8 cellular contexts compared by ENCODE assay signal in the genomic region with DNA sequence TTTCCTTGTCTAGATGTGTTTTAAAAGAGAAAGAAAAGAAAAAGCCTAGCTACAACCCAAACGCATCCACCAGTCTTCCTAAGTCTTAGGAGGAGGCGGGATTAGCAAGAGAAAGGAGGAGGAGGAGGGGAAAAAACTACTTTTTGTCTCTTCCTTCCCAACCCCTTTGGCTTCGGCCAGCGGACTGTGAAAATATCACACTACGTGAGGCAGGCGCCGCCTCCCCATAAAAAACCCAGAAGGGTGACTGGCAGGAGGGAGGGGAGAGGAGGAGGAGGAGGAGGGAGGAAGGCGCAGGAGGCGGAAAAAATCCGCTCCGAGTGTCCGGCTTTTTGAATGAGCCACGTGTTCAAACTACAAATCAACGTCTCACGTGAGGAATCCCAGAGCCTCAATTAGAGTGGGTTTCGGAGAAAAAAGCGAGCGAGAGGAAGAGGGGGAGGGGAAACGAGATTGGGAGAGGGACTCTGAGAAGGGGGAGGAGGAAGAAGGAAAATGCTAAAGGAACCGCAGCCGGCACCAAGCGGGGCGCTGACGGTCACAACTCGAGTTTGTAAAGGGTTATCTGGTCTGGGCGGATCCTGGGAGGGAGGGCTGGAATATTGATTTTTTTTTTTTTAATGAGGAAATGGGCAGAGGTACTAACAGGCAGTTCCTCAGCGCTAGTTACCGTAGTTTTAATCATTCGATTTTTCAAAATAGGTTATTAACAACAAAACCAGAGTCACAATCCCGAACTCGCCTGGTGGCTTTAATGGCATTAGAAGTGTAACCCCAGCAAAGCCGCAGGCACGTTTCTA. TPM values are rescaled to one million over a fixed set of nuclear protein-coding genes. Genes with fewer than 3 reads are reported as not detected.
A peak's percentile ranks its signal among the peaks of the same experiment; 100 is the strongest.
DNase-seq lines count a peak whose midpoint lies in the region; ATAC-seq, FAIRE-seq and TF ChIP-seq lines count a peak whose summit lies in the region.

IGF2BP3 (minus strand) TSS at position 202 of the 800 bp plus-strand sequence. CDS start 381 bp downstream, outside the sequence.

- DNase-seq in G401 (ENCODE audit: low spot score) (peak; percentile 79), HK-2 (ENCODE audit: unreplicated experiment) (peak; percentile 94), NCI-H774 (lab: John Stamatoyannopoulos, UW) (peak; percentile 81), iPS DF 4.7 (ENCODE audit: extremely low read depth, low spot score) (peak; percentile 86), kidney (no peak)
- DNase-seq in stimulated activated CD4-positive, alpha-beta T cell treated with anti-CD3 and anti-CD28 coated beads, Interleukin-4, amount 100 ng/mL, for 1 hour, result peak; percentile 26

- peak within 1 kb of the TSS; percentile 87 for H3K4me3 Mint-ChIP-seq in activated naive CD4-positive, alpha-beta T cell treated with anti-CD3 and anti-CD28 coated beads, Interleukin-2, amount 50 U/mL, for 24 hours

- peaks cover 2% of the 10 kb centered on the region for H3K36me3 Mint-ChIP-seq in activated naive CD4-positive, alpha-beta T cell treated with anti-CD3 and anti-CD28 coated beads, Interleukin-2, amount 50 U/mL, for 24 hours

- H3K9ac ChIP-seq in kidney (ENCODE audit: low read length in 2 of 2), result no peak within 1 kb of the TSS

- FAIRE-seq in kidney (lab: Jason Lieb, UNC), result no peak

- peaks cover 61% of the 10 kb centered on the region for H3K27me3 Mint-ChIP-seq in activated naive CD4-positive, alpha-beta T cell treated with anti-CD3 and anti-CD28 coated beads, Interleukin-2, amount 50 U/mL, for 24 hours

- no peak within 1 kb of the TSS for H3K4me3 ChIP-seq in kidney (ENCODE audit: low read length in 2 of 2)

- in situ Hi-C loops in G401 (cut with HindIII; ENCODE audit: low sequenced_read_pairs), result no loop called here

- H3K9me3 Mint-ChIP-seq in activated naive CD4-positive, alpha-beta T cell treated with anti-CD3 and anti-CD28 coated beads, Interleukin-2, amount 50 U/mL, for 24 hours, result peaks cover 10% of the 10 kb centered on the region

- peaks cover 0 to 2% of the 10 kb centered on the region in 2 donors for H3K4me1 ChIP-seq in kidney (ENCODE audit: control insufficient read depth in 1 of 2, insufficient read depth in 1 of 2, low read depth in 1 of 2, low read length in 2 of 2)

- no peak for TF ChIP-seq CTCF in kidney (IDR thresholded peaks at IDR 0.05; ENCODE audit: borderline replicate concordance, extremely low read depth, insufficient read depth)

- H3K27ac ChIP-seq in kidney (ENCODE audit: low read depth in 2 of 2, low read length in 2 of 2), result no peak within 1 kb of the TSS

- ATAC-seq in HG03108 (IDR thresholded peaks at IDR 0.05; ENCODE audit: unreplicated experiment), result no peak

- peaks cover 42% of the 10 kb centered on the region for H3K4me1 Mint-ChIP-seq in activated naive CD4-positive, alpha-beta T cell treated with anti-CD3 and anti-CD28 coated beads, Interleukin-2, amount 50 U/mL, for 24 hours

- H3K27ac Mint-ChIP-seq in activated naive CD4-positive, alpha-beta T cell treated with anti-CD3 and anti-CD28 coated beads, Interleukin-2, amount 50 U/mL, for 24 hours, result peak within 1 kb of the TSS; percentile 76

- no peaks in the 10 kb centered on the region for H3K36me3 ChIP-seq in kidney (ENCODE audit: control insufficient read depth in 1 of 2, insufficient read depth in 2 of 2, low read length in 2 of 2)

- H3K9me3 ChIP-seq in kidney (ENCODE audit: control insufficient read depth in 1 of 2, low read length in 2 of 2), result peaks cover 0 to 6% of the 10 kb centered on the region in 2 donors

- intact Hi-C loops in kidney (cut with DNase I), result no loop called here

RNA-seq across cellular contexts. Expression of gene IGF2BP3, which starts in this region (rescaled TPM):
- total RNA-seq in G401 (2014; rRNA removed; shearing (Covaris generic)), result 47.0 and 69.7 TPM in 2 replicates
- 0.85 TPM for total RNA-seq in kidney
- polyA plus RNA-seq in kidney (ENCODE audit: insufficient read depth, low read depth, low replicate concordance), result not detected

Comparison
In these comparisons a context has a peak if more than half of its experiments do, and no peak if none do; other contexts are left out.
1. RNA of gene IGF2BP3 (total RNA-seq): 47.0 to 69.7 TPM in G401; 0.85 TPM in kidney (single experiment); every median in the first group is over 10 times any median in the second.